ENCODE assay signal across 2 cellular contexts in genomic region chr15:80183886-80184285, GRCh38.
TF ChIP-seq lines count a peak whose summit lies in the region.

No MANE protein-coding gene starts in this region.

TF ChIP-seq in A549, 52 proteins besides CTCF, POLR2A, EP300 and RAD21 (continued from another document):
- no peak for TF ChIP-seq E2F6 (IDR thresholded peaks at IDR 0.05; ENCODE audit: borderline replicate concordance, low read depth)
- TF ChIP-seq GATA3 (IDR thresholded peaks at IDR 0.05; ENCODE audit: borderline replicate concordance), result no peak
- TF ChIP-seq, protein P1, sequence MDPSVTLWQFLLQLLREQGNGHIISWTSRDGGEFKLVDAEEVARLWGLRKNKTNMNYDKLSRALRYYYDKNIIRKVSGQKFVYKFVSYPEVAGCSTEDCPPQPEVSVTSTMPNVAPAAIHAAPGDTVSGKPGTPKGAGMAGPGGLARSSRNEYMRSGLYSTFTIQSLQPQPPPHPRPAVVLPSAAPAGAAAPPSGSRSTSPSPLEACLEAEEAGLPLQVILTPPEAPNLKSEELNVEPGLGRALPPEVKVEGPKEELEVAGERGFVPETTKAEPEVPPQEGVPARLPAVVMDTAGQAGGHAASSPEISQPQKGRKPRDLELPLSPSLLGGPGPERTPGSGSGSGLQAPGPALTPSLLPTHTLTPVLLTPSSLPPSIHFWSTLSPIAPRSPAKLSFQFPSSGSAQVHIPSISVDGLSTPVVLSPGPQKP (IDR thresholded peaks at IDR 0.05; ENCODE audit: low read depth, low read length), result no peak
- TF ChIP-seq ZC3H11A (IDR thresholded peaks at IDR 0.05), result no peak
- TF ChIP-seq HDAC2 (IDR thresholded peaks at IDR 0.05), result no peak
- TF ChIP-seq FOXS1 (CRISPR knock-in tag; IDR thresholded peaks at IDR 0.05), result no peak
TF ChIP-seq in A549: peak in this region for 0.

TF ChIP-seq in WTC11, 78 proteins besides CTCF, POLR2A, EP300 and RAD21:
- TF ChIP-seq, protein P2, sequence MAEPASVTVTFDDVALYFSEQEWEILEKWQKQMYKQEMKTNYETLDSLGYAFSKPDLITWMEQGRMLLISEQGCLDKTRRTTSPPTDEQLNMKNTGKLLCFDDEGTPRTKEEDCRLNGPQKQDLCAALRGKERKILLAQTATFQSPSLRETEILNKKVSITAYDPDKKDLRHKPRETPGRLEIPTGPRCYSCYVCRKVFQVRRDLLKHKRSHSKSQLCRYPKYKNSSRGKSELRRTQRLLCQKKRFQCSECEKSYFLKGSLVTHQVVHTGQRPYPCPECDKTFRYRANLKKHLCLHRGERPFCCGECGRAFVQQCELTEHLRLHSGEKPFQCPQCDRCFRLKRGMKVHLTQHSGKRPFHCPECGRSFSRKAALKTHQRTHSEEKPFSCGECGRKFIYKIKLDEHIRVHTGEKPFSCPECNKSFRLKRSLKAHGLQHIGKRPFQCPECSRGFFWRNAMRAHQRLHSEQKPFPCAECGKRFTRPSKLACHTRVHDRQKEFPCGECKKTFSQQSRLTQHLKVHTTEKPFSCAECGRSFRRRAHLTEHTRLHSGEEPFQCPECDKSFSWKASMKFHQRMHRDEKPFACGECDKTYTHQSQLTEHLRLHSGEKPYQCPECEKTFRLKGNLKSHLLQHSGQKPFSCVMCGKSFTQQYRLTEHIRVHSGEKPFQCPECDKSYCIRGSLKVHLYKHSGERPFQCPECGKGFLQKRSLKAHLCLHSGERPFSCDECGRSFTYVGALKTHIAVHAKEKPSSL (CRISPR knock-in tag; conservative IDR thresholded peaks at IDR 0.05), result no peak
- TF ChIP-seq, protein P3, sequence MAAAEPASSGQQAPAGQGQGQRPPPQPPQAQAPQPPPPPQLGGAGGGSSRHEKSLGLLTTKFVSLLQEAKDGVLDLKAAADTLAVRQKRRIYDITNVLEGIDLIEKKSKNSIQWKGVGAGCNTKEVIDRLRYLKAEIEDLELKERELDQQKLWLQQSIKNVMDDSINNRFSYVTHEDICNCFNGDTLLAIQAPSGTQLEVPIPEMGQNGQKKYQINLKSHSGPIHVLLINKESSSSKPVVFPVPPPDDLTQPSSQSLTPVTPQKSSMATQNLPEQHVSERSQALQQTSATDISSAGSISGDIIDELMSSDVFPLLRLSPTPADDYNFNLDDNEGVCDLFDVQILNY (CRISPR knock-in tag; IDR thresholded peaks at IDR 0.05), result no peak
- TF ChIP-seq, protein P4, sequence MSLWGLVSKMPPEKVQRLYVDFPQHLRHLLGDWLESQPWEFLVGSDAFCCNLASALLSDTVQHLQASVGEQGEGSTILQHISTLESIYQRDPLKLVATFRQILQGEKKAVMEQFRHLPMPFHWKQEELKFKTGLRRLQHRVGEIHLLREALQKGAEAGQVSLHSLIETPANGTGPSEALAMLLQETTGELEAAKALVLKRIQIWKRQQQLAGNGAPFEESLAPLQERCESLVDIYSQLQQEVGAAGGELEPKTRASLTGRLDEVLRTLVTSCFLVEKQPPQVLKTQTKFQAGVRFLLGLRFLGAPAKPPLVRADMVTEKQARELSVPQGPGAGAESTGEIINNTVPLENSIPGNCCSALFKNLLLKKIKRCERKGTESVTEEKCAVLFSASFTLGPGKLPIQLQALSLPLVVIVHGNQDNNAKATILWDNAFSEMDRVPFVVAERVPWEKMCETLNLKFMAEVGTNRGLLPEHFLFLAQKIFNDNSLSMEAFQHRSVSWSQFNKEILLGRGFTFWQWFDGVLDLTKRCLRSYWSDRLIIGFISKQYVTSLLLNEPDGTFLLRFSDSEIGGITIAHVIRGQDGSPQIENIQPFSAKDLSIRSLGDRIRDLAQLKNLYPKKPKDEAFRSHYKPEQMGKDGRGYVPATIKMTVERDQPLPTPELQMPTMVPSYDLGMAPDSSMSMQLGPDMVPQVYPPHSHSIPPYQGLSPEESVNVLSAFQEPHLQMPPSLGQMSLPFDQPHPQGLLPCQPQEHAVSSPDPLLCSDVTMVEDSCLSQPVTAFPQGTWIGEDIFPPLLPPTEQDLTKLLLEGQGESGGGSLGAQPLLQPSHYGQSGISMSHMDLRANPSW (CRISPR knock-in tag; conservative IDR thresholded peaks at IDR 0.05; ENCODE audit: low read depth), result no peak
- no peak for TF ChIP-seq PREB (CRISPR knock-in tag; IDR thresholded peaks at IDR 0.05; ENCODE audit: borderline replicate concordance)
